1 cellular context compared by ENCODE assay signal in the genomic region with DNA sequence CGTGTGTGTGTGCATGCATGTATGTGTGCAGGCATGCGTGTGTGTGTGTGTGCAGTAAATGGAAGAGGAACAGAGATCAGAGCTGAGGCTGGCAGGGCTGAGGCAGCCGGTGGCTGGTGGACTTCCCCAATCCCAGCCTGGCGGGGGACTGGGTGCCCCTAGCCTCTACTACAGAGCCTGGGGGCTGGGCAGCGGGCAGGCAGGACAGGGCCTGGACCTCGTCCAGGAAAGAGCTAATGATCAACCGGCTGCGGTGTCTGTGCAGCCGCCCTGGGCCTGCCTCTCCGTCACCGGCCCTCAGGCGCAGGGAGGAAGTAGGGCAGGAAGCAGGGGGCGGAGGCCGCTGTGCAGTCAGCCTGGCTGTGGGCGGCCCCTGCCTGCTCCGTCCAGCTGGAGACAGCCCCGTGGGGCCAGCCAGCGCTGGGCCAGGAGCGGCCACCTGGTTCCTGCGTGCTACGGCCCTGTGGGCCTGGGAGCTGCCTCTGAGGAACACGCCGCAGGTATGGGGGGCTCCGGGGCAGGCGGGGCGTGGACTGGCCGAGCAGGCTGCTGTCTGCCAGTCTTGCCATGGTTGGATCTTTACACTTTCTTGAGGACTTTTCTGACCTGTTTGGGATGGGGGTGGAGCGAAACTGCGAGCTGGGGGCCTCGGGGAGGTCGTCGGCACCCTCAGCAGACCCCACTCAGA.
TF ChIP-seq lines count a peak whose summit lies in the region.

SH3TC1 (plus strand) TSS at position 385 of the 688 bp plus-strand sequence. CDS start 5,905 bp downstream, outside the sequence.

TF ChIP-seq in HepG2, 621 proteins besides CTCF, POLR2A, EP300 and RAD21 (continued from another document and continues in another):
- TF ChIP-seq, protein P1, sequence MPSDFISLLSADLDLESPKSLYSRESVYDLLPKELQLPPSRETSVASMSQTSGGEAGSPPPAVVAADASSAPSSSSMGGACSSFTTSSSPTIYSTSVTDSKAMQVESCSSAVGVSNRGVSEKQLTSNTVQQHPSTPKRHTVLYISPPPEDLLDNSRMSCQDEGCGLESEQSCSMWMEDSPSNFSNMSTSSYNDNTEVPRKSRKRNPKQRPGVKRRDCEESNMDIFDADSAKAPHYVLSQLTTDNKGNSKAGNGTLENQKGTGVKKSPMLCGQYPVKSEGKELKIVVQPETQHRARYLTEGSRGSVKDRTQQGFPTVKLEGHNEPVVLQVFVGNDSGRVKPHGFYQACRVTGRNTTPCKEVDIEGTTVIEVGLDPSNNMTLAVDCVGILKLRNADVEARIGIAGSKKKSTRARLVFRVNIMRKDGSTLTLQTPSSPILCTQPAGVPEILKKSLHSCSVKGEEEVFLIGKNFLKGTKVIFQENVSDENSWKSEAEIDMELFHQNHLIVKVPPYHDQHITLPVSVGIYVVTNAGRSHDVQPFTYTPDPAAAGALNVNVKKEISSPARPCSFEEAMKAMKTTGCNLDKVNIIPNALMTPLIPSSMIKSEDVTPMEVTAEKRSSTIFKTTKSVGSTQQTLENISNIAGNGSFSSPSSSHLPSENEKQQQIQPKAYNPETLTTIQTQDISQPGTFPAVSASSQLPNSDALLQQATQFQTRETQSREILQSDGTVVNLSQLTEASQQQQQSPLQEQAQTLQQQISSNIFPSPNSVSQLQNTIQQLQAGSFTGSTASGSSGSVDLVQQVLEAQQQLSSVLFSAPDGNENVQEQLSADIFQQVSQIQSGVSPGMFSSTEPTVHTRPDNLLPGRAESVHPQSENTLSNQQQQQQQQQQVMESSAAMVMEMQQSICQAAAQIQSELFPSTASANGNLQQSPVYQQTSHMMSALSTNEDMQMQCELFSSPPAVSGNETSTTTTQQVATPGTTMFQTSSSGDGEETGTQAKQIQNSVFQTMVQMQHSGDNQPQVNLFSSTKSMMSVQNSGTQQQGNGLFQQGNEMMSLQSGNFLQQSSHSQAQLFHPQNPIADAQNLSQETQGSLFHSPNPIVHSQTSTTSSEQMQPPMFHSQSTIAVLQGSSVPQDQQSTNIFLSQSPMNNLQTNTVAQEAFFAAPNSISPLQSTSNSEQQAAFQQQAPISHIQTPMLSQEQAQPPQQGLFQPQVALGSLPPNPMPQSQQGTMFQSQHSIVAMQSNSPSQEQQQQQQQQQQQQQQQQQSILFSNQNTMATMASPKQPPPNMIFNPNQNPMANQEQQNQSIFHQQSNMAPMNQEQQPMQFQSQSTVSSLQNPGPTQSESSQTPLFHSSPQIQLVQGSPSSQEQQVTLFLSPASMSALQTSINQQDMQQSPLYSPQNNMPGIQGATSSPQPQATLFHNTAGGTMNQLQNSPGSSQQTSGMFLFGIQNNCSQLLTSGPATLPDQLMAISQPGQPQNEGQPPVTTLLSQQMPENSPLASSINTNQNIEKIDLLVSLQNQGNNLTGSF (CRISPR knock-in tag; IDR thresholded peaks at IDR 0.05): no peak; the same call in 1 of the 2 replicates
- TF ChIP-seq, protein P2, sequence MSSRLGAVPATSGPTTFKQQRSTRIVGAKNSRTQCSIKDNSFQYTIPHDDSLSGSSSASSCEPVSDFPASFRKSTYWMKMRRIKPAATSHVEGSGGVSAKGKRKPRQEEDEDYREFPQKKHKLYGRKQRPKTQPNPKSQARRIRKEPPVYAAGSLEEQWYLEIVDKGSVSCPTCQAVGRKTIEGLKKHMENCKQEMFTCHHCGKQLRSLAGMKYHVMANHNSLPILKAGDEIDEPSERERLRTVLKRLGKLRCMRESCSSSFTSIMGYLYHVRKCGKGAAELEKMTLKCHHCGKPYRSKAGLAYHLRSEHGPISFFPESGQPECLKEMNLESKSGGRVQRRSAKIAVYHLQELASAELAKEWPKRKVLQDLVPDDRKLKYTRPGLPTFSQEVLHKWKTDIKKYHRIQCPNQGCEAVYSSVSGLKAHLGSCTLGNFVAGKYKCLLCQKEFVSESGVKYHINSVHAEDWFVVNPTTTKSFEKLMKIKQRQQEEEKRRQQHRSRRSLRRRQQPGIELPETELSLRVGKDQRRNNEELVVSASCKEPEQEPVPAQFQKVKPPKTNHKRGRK (CRISPR knock-in tag; IDR thresholded peaks at IDR 0.05): no peak
- peak; percentile 62; the same call in 1 of the 2 replicates for TF ChIP-seq KDM5B (CRISPR knock-in tag; IDR thresholded peaks at IDR 0.05; ENCODE audit: borderline replicate concordance)
- TF ChIP-seq TCF12 (IDR thresholded peaks at IDR 0.05): no peak
- 0 out of 2 replicates have a peak, but pooled peaks have one; percentile 27 for TF ChIP-seq TCF12 (CRISPR knock-in tag; IDR thresholded peaks at IDR 0.05)
- TF ChIP-seq ZNF20 (CRISPR knock-in tag; IDR thresholded peaks at IDR 0.05): 0 out of 2 replicates have a peak, but pooled peaks have one; percentile 32
- peak; percentile 98 for TF ChIP-seq ZNF556 (CRISPR knock-in tag; IDR thresholded peaks at IDR 0.05; ENCODE audit: borderline replicate concordance)
- TF ChIP-seq KAT8 (CRISPR knock-in tag; IDR thresholded peaks at IDR 0.05): peak; percentile 87
- no peak; the same call in 1 of the 2 replicates for TF ChIP-seq ZNF274 (CRISPR knock-in tag; IDR thresholded peaks at IDR 0.05)
- no peak for TF ChIP-seq SNAPC2 (CRISPR knock-in tag; IDR thresholded peaks at IDR 0.05)
- peak; percentile 47 for TF ChIP-seq ZNF121 (CRISPR knock-in tag; IDR thresholded peaks at IDR 0.05)
- peak; percentile 91 for TF ChIP-seq ZNF878 (CRISPR knock-in tag; IDR thresholded peaks at IDR 0.05)
- TF ChIP-seq RFX3 (CRISPR knock-in tag; IDR thresholded peaks at IDR 0.05): 0 out of 2 replicates have a peak, but pooled peaks have one; percentile 16
- peak in 1 of 2 experiments; percentile 40; a peak in 1 of 4 replicates for TF ChIP-seq NR2F1 (CRISPR knock-in tag; IDR thresholded peaks at IDR 0.05)
- TF ChIP-seq PAWR (CRISPR knock-in tag; IDR thresholded peaks at IDR 0.05; ENCODE audit: borderline replicate concordance): no peak
- TF ChIP-seq, protein P3, sequence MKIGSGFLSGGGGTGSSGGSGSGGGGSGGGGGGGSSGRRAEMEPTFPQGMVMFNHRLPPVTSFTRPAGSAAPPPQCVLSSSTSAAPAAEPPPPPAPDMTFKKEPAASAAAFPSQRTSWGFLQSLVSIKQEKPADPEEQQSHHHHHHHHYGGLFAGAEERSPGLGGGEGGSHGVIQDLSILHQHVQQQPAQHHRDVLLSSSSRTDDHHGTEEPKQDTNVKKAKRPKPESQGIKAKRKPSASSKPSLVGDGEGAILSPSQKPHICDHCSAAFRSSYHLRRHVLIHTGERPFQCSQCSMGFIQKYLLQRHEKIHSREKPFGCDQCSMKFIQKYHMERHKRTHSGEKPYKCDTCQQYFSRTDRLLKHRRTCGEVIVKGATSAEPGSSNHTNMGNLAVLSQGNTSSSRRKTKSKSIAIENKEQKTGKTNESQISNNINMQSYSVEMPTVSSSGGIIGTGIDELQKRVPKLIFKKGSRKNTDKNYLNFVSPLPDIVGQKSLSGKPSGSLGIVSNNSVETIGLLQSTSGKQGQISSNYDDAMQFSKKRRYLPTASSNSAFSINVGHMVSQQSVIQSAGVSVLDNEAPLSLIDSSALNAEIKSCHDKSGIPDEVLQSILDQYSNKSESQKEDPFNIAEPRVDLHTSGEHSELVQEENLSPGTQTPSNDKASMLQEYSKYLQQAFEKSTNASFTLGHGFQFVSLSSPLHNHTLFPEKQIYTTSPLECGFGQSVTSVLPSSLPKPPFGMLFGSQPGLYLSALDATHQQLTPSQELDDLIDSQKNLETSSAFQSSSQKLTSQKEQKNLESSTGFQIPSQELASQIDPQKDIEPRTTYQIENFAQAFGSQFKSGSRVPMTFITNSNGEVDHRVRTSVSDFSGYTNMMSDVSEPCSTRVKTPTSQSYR (CRISPR knock-in tag; IDR thresholded peaks at IDR 0.05; ENCODE audit: borderline replicate concordance): peak; percentile 74; the same call in 1 of the 2 replicates
- no peak for TF ChIP-seq MLLT10 (CRISPR knock-in tag; IDR thresholded peaks at IDR 0.05)
- TF ChIP-seq MIER2 (CRISPR knock-in tag; IDR thresholded peaks at IDR 0.05): peak; percentile 22; the same call in 1 of the 2 replicates
- no peak for TF ChIP-seq PHB2 (IDR thresholded peaks at IDR 0.05; ENCODE audit: partially characterized antibody)
- peak; percentile 92 for TF ChIP-seq HIC2 (CRISPR knock-in tag; IDR thresholded peaks at IDR 0.05; ENCODE audit: low read depth)
- peak; percentile 96 for TF ChIP-seq HDAC1 (CRISPR knock-in tag; IDR thresholded peaks at IDR 0.05)
- no peak for TF ChIP-seq TBP (CRISPR knock-in tag; IDR thresholded peaks at IDR 0.05)
- no peak for TF ChIP-seq CBX2 (IDR thresholded peaks at IDR 0.05; ENCODE audit: low read depth, low read length)
- TF ChIP-seq CBX2 (CRISPR knock-in tag; IDR thresholded peaks at IDR 0.05; ENCODE audit: low read depth): no peak
- TF ChIP-seq ZNF333 (CRISPR knock-in tag; IDR thresholded peaks at IDR 0.05; ENCODE audit: borderline replicate concordance): no peak
- peak; percentile 72; the same call in 1 of the 2 replicates for TF ChIP-seq ZNF770 (CRISPR knock-in tag; IDR thresholded peaks at IDR 0.05)
- peak; percentile 65; the same call in 1 of the 2 replicates for TF ChIP-seq BRCA1 (CRISPR knock-in tag; IDR thresholded peaks at IDR 0.05)
- no peak for TF ChIP-seq ZNF749 (CRISPR knock-in tag; IDR thresholded peaks at IDR 0.05; ENCODE audit: borderline replicate concordance)
- TF ChIP-seq ZNF549 (CRISPR knock-in tag; IDR thresholded peaks at IDR 0.05): no peak
- TF ChIP-seq, protein P4, sequence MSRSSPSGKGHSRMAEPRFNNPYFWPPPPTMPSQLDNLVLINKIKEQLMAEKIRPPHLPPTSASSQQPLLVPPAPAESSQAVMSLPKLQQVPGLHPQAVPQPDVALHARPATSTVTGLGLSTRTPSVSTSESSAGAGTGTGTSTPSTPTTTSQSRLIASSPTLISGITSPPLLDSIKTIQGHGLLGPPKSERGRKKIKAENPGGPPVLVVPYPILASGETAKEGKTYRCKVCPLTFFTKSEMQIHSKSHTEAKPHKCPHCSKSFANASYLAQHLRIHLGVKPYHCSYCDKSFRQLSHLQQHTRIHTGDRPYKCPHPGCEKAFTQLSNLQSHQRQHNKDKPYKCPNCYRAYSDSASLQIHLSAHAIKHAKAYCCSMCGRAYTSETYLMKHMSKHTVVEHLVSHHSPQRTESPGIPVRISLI (CRISPR knock-in tag; IDR thresholded peaks at IDR 0.05; ENCODE audit: borderline replicate concordance): peak; percentile 28; the same call in 1 of the 2 replicates
- TF ChIP-seq ZNF776 (CRISPR knock-in tag; IDR thresholded peaks at IDR 0.05): no peak
- TF ChIP-seq KLF16 (CRISPR knock-in tag; IDR thresholded peaks at IDR 0.05): peak in 1 of 2 experiments; percentile 83; a peak in 1 of 4 replicates
- TF ChIP-seq, protein P5, sequence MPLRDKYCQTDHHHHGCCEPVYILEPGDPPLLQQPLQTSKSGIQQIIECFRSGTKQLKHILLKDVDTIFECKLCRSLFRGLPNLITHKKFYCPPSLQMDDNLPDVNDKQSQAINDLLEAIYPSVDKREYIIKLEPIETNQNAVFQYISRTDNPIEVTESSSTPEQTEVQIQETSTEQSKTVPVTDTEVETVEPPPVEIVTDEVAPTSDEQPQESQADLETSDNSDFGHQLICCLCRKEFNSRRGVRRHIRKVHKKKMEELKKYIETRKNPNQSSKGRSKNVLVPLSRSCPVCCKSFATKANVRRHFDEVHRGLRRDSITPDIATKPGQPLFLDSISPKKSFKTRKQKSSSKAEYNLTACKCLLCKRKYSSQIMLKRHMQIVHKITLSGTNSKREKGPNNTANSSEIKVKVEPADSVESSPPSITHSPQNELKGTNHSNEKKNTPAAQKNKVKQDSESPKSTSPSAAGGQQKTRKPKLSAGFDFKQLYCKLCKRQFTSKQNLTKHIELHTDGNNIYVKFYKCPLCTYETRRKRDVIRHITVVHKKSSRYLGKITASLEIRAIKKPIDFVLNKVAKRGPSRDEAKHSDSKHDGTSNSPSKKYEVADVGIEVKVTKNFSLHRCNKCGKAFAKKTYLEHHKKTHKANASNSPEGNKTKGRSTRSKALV (CRISPR knock-in tag; IDR thresholded peaks at IDR 0.05): no peak; the same call in none of the 2 replicates
- TF ChIP-seq TGIF2 (CRISPR knock-in tag; IDR thresholded peaks at IDR 0.05): peak; percentile 78
- peak; percentile 85 for TF ChIP-seq ZNF709 (CRISPR knock-in tag; IDR thresholded peaks at IDR 0.05)
- TF ChIP-seq ZNF615 (CRISPR knock-in tag; IDR thresholded peaks at IDR 0.05; ENCODE audit: borderline replicate concordance): no peak
- TF ChIP-seq PHF21A (CRISPR knock-in tag; IDR thresholded peaks at IDR 0.05): peak; percentile 91
- TF ChIP-seq POGZ (CRISPR knock-in tag; IDR thresholded peaks at IDR 0.05): 0 out of 2 replicates have a peak, but pooled peaks have one; percentile 26
- no peak; the same call in 1 of the 2 replicates for TF ChIP-seq KLF15 (CRISPR knock-in tag; IDR thresholded peaks at IDR 0.05; ENCODE audit: borderline replicate concordance)
- TF ChIP-seq, protein P6, sequence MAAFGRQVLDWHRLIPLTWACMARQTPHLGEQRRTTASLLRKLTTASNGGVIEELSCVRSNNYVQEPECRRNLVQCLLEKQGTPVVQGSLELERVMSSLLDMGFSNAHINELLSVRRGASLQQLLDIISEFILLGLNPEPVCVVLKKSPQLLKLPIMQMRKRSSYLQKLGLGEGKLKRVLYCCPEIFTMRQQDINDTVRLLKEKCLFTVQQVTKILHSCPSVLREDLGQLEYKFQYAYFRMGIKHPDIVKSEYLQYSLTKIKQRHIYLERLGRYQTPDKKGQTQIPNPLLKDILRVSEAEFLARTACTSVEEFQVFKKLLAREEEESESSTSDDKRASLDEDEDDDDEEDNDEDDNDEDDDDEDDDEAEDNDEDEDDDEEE (CRISPR knock-in tag; IDR thresholded peaks at IDR 0.05): peak; percentile 52; the same call in 1 of the 2 replicates
